Comparison of ENCODE assay signal across 1 cellular context in genomic region chr14:55071870-55072640, GRCh38.
TF ChIP-seq lines count a peak whose summit lies in the region.

No MANE protein-coding gene starts in this region.

TF ChIP-seq in GM12878, 131 proteins besides CTCF, POLR2A, EP300 and RAD21 (continued from another document):
- TF ChIP-seq RCOR1 (conservative IDR thresholded peaks at IDR 0.05; ENCODE audit: low read depth, low read length) (no peak), FOXM1 (IDR thresholded peaks at IDR 0.05; ENCODE audit: low read depth, low read length) (peak; percentile 41; the same call in 1 of the 2 replicates), BHLHE40 (IDR thresholded peaks at IDR 0.05; ENCODE audit: borderline replicate concordance in 1 of 2, low read depth in 2 of 2, low read length in 1 of 2) (peak; percentile 80 to 85; a peak in 3 of 4 replicates), ZNF384 (IDR thresholded peaks at IDR 0.05; ENCODE audit: borderline replicate concordance, low read depth, low read length) (no peak), IKZF1 (conservative IDR thresholded peaks at IDR 0.05) (peak; percentile 42; the same call in 1 of the 2 replicates), SRF (IDR thresholded peaks at IDR 0.05; ENCODE audit: low read depth in 2 of 2, low read length in 2 of 2) (no peak), FOXK2 (IDR thresholded peaks at IDR 0.05) (no peak), TCF3 (IDR thresholded peaks at IDR 0.05; ENCODE audit: borderline replicate concordance, insufficient read depth, low read depth, low read length) (no peak), EED (IDR thresholded peaks at IDR 0.05; ENCODE audit: low read depth) (peak; percentile 22; the same call in 1 of the 2 replicates), KAT2A (conservative IDR thresholded peaks at IDR 0.05; ENCODE audit: control insufficient read depth, low read depth, low read length) (no peak), SUZ12 (IDR thresholded peaks at IDR 0.05; ENCODE audit: unreplicated experiment) (no peak), ZSCAN29 (IDR thresholded peaks at IDR 0.05) (no peak)
- TF ChIP-seq, protein P1, sequence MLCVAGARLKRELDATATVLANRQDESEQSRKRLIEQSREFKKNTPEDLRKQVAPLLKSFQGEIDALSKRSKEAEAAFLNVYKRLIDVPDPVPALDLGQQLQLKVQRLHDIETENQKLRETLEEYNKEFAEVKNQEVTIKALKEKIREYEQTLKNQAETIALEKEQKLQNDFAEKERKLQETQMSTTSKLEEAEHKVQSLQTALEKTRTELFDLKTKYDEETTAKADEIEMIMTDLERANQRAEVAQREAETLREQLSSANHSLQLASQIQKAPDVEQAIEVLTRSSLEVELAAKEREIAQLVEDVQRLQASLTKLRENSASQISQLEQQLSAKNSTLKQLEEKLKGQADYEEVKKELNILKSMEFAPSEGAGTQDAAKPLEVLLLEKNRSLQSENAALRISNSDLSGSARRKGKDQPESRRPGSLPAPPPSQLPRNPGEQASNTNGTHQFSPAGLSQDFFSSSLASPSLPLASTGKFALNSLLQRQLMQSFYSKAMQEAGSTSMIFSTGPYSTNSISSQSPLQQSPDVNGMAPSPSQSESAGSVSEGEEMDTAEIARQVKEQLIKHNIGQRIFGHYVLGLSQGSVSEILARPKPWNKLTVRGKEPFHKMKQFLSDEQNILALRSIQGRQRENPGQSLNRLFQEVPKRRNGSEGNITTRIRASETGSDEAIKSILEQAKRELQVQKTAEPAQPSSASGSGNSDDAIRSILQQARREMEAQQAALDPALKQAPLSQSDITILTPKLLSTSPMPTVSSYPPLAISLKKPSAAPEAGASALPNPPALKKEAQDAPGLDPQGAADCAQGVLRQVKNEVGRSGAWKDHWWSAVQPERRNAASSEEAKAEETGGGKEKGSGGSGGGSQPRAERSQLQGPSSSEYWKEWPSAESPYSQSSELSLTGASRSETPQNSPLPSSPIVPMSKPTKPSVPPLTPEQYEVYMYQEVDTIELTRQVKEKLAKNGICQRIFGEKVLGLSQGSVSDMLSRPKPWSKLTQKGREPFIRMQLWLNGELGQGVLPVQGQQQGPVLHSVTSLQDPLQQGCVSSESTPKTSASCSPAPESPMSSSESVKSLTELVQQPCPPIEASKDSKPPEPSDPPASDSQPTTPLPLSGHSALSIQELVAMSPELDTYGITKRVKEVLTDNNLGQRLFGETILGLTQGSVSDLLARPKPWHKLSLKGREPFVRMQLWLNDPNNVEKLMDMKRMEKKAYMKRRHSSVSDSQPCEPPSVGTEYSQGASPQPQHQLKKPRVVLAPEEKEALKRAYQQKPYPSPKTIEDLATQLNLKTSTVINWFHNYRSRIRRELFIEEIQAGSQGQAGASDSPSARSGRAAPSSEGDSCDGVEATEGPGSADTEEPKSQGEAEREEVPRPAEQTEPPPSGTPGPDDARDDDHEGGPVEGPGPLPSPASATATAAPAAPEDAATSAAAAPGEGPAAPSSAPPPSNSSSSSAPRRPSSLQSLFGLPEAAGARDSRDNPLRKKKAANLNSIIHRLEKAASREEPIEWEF (IDR thresholded peaks at IDR 0.05; ENCODE audit: insufficient replicate concordance, low read depth, low read length) = no peak
TF ChIP-seq in GM12878: peak in this region for 42.
